19 cellular contexts compared by ENCODE assay signal in genomic region chr10:61749271-61749670, GRCh38.
"Had no signal": no experiment of that assay in that cellular context is flagged by ENCODE, and none has a peak within 500 bp of the region (broad histone marks: within the 10 kb centered on the region; RNA-seq: fewer than 3 reads in every experiment).

No MANE protein-coding gene starts in this region.

- H3K4me3 ChIP-seq: body of pancreas, gastroesophageal sphincter, lower lobe of right lung, pancreas, sigmoid colon, spleen had no signal

- H3K27me3 ChIP-seq: body of pancreas, gastroesophageal sphincter, pancreas, sigmoid colon, spleen had no signal

- H3K27ac ChIP-seq: body of pancreas, lower lobe of right lung, pancreas, spleen had no signal

- H3K9me3 ChIP-seq: body of pancreas, gastroesophageal sphincter, pancreas had no signal

- ATAC-seq: activated CD8-positive, alpha-beta T cell treated with anti-CD3 and anti-CD28 coated beads, Interleukin-2, amount 10 ng/mL, durations not matched to agents 7 days and 5 days; activated naive CD4-positive, alpha-beta T cell treated with anti-CD3 and anti-CD28 coated beads, Interleukin-2, amount 50 U/mL, for 72 hours; body of pancreas; gastroesophageal sphincter; left colon; lower lobe of right lung; pancreas; stimulated activated naive CD8-positive, alpha-beta T cell treated with anti-CD3 and anti-CD28 coated beads, Interleukin-15, amount 100 ng/mL, for 72 hours; T-helper 17 cell; WTC11 had no signal

- H3K36me3 ChIP-seq: gastroesophageal sphincter, lower lobe of right lung, pancreas, sigmoid colon, spleen had no signal

- DNase-seq: activated CD4-positive, alpha-beta T cell treated with anti-CD3 and anti-CD28 coated beads for 48 hours; activated CD8-positive, alpha-beta memory T cell treated with anti-CD3 and anti-CD28 coated beads, Interleukin-2, amount 50 U/mL, for 4 hours; activated CD8-positive, alpha-beta T cell treated with anti-CD3 and anti-CD28 coated beads, Interleukin-2, amount 10 ng/mL, durations not matched to agents 7 days and 5 days; activated gamma-delta T cell; activated T-cell treated with anti-CD3 and anti-CD28 coated beads, Interleukin-2, amount 50 U/mL, for 48 hours; body of pancreas; caudate nucleus; cortex of kidney; effector CD8-positive, alpha-beta T cell; left colon; lower lobe of right lung; pancreas; sigmoid colon; spleen; stimulated activated naive CD8-positive, alpha-beta T cell treated with anti-CD3 and anti-CD28 coated beads, Interleukin-15, amount 100 ng/mL, for 72 hours; T-helper 17 cell had no signal
